ENCODE assay signal across 7 cellular contexts in the genomic region with DNA sequence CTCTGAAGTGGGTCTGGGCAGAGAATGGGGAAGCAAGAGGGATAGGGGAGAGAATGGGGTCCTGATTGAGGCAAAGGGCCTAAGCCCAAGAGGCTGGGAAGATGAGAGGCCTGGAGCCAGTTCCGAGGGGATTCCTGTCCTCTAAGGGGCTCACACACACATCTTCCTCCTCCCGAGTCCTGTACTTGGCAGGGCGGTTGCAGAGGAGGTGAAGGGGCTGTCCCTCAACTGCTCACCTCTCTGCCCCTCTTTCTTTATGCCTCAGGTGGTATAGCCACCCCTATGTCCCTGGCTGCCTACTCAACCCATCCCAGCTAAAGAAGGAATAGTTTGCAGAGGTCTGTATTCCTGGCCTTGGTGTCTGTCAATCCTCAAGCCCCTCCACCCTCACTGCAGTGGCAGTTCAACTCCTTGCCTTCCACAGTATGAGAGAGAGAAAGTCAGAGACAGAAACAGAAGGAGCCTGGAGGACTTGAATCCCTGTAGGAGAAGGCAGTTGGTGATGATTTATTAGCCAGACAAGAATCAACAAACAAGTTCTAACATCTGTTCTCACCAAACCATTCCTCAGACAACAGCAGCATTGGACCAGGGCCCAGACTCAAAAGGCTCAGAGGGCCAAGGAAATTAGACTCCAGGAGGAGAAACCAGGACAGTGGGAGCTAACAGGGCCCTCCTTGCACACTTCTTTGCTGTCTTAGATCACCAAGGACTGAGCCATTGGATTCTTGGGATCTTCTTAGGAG. TPM values are rescaled to one million over a fixed set of nuclear protein-coding genes. Genes with fewer than 3 reads are reported as not detected.
DNase-seq lines count a peak whose midpoint lies in the region; ATAC-seq and TF ChIP-seq lines count a peak whose summit lies in the region.
"Had no signal": no experiment of that assay in that cellular context is flagged by ENCODE, and none has a peak within 500 bp of the region (broad histone marks: within the 10 kb centered on the region; RNA-seq: fewer than 3 reads in every experiment).

No MANE protein-coding gene starts in this region.

- H3K27ac ChIP-seq in CD4-positive, alpha-beta T cell (ENCODE audit: low read depth, low read length) = no peak overlapping the region

- peak overlapping the region; percentile 48 for H3K27ac Mint-ChIP-seq in CD4-positive, alpha-beta T cell
- peak overlapping the region; percentile 65 to 74 for H3K27ac Mint-ChIP-seq in T-cell

- H3K9me3 Mint-ChIP-seq in CD4-positive, alpha-beta T cell = no peaks in the 10 kb centered on the region
- no peaks in the 10 kb centered on the region for H3K9me3 Mint-ChIP-seq in T-cell

- peaks cover 58% of the 10 kb centered on the region for H3K36me3 Mint-ChIP-seq in CD4-positive, alpha-beta T cell (ENCODE audit: low read depth)
- peaks cover 23% of the 10 kb centered on the region for H3K36me3 Mint-ChIP-seq in T-cell

- in situ Hi-C loops in GM13976 (cut with MboI; ENCODE audit: low sequenced_read_pairs, unreplicated experiment) = no loop called here

- no peak for ATAC-seq in CD4-positive, alpha-beta T cell (ENCODE audit: poor library complexity)
- no peak for ATAC-seq in T-cell (replicated peaks in 1 of 4)
- no peak for ATAC-seq in left colon

- TF ChIP-seq CTCF in CD4-positive, alpha-beta T cell (IDR thresholded peaks at IDR 0.05) = no peak
- TF ChIP-seq CTCF in GM13976 (IDR thresholded peaks at IDR 0.05; ENCODE audit: borderline replicate concordance, control extremely low read depth, extremely low read depth, insufficient read depth, missing control alignments) = no peak

- H3K27me3 Mint-ChIP-seq in CD4-positive, alpha-beta T cell = no peaks in the 10 kb centered on the region
- no peaks in the 10 kb centered on the region for H3K27me3 Mint-ChIP-seq in T-cell

- no peaks in the 10 kb centered on the region for H3K27me3 ChIP-seq in CD4-positive, alpha-beta T cell (ENCODE audit: control insufficient read depth, insufficient read depth, low read length)

- CTCF ChIA-PET in CD4-positive, alpha-beta T cell (lab: Charles Lee) = interaction anchor here (0.6 to 3.1 kb wide), 5 partner anchors 17 to 84 kb away, joined by 3 to 21 read pairs (median 3); a partner anchor contains a TSS
- CTCF ChIA-PET in T-cell (lab: Charles Lee) = no interaction called here

- POLR2A ChIA-PET in CD4-positive, alpha-beta T cell (lab: Charles Lee) = interaction anchor here (1.2 kb wide), 1 partner anchor 10 kb away, joined by 4 read pairs; no protein-coding TSS in a partner anchor
- POLR2A ChIA-PET in T-cell (lab: Charles Lee) = no interaction called here

- DNase-seq in CD4-positive, alpha-beta T cell = no peak
- no peak for DNase-seq in T-cell
- DNase-seq in left colon = peak; percentile 25 to 48
- no peak for DNase-seq in NCI-H1105 treated with DMSO at 0.1 percent for 48 hours (lab: John Stamatoyannopoulos, UW)
- no peak for DNase-seq in activated CD8-positive, alpha-beta memory T cell treated with anti-CD3 and anti-CD28 coated beads for 24 hours
- DNase-seq in GM13976 (ENCODE audit: low spot score) = no peak
- DNase-seq: cortex of kidney had no signal

- intact Hi-C loops in CD4-positive, alpha-beta T cell (cut with DNase I, micrococcal nuclease) = no loop called here
- intact Hi-C loops in left colon (cut with DNase I, micrococcal nuclease) = no loop called here

- H3K9me3 ChIP-seq in CD4-positive, alpha-beta T cell (ENCODE audit: control insufficient read depth, low read length) = no peaks in the 10 kb centered on the region

- no peak overlapping the region for H3K4me3 Mint-ChIP-seq in CD4-positive, alpha-beta T cell
- H3K4me3 Mint-ChIP-seq in T-cell = no peak overlapping the region

- peaks cover 26% of the 10 kb centered on the region for H3K4me1 Mint-ChIP-seq in CD4-positive, alpha-beta T cell (ENCODE audit: low read depth)
- peaks cover 25 to 46% (median 35%) of the 10 kb centered on the region in 3 donors for H3K4me1 Mint-ChIP-seq in T-cell

RNA-seq across cellular contexts. Expression of a gene that starts 10.7 kb away (rescaled TPM):
- 10 to 100 TPM; 51.6 to 51.8 TPM for total RNA-seq in CD4-positive, alpha-beta T cell
- 100 to 1,000 TPM in 1 of 5 donors, 10 to 100 TPM in 4; 42.8 to 110 (median 66.8) TPM for total RNA-seq in T-cell
- 1 to 10 TPM; 1.4 to 2.4 TPM for total RNA-seq in left colon

RNA-seq across cellular contexts. Expression of a gene that starts 38.6 kb away (rescaled TPM):
- 10 to 100 TPM; 49.5 to 50.0 TPM for total RNA-seq in CD4-positive, alpha-beta T cell
- 10 to 100 TPM; 55.3 to 67.7 (median 65.4) TPM for total RNA-seq in T-cell
- total RNA-seq in left colon = 10 to 100 TPM; 51.2 to 59.6 TPM

RNA-seq across cellular contexts. Expression of a gene that starts 53.0 kb away (rescaled TPM):
- not detected for total RNA-seq in CD4-positive, alpha-beta T cell
- total RNA-seq in T-cell (under 1 TPM in 1 of 5 donors, not detected in 4; 0.07 TPM), left colon (not detected)

RNA-seq across cellular contexts. Expression of a gene that starts 54.5 kb away (rescaled TPM):
- 10 to 100 TPM; 60.8 TPM for total RNA-seq in CD4-positive, alpha-beta T cell
- total RNA-seq in T-cell (100 to 1,000 TPM in 2 of 5 donors, 10 to 100 TPM in 3; 72.9 to 108 (median 90.3) TPM), left colon (100 to 1,000 TPM; 198 to 243 TPM)

RNA-seq across cellular contexts. Expression of a gene that starts 54.7 kb away (rescaled TPM):
- under 1 TPM; 0.42 to 0.52 TPM for total RNA-seq in CD4-positive, alpha-beta T cell
- total RNA-seq in T-cell (1 to 10 TPM in 1 of 5 donors, under 1 TPM in 4; 0.36 to 1.2 (median 0.60) TPM), left colon (under 1 TPM in 1 of 2 donors, not detected in 1; 0.95 TPM)

Comparison
In these comparisons a context has a peak if more than half of its experiments do, and no peak if none do; other contexts are left out.
1. DNase-seq: peak in left colon (2 of 2); none in CD4-positive, alpha-beta T cell (0 of 10), T-cell (0 of 34), NCI-H1105 treated with DMSO at 0.1 percent for 48 hours (single experiment), activated CD8-positive, alpha-beta memory T cell treated with anti-CD3 and anti-CD28 coated beads for 24 hours (single experiment) and GM13976 (single experiment).
2. RNA of a gene that starts 10.7 kb away (total RNA-seq): 42.8 to 110 TPM in T-cell and 51.6 to 51.8 TPM in CD4-positive, alpha-beta T cell; 1.4 to 2.4 TPM in left colon; every median in the first group is over 10 times any median in the second.